In genomic region chr11:3840289-3840869, GRCh38 we compare ENCODE assay signal across 8 cellular contexts. TPM values are rescaled to one million over a fixed set of nuclear protein-coding genes. Genes with fewer than 3 reads are reported as not detected.
DNase-seq lines count a peak whose midpoint lies in the region; ATAC-seq and TF ChIP-seq lines count a peak whose summit lies in the region.

No MANE protein-coding gene starts in this region.

- TF ChIP-seq CTCF in DOHH2 (IDR thresholded peaks at IDR 0.05; ENCODE audit: low read depth, low read length, poor library complexity, severe bottlenecking) (no peak), fibroblast of villous mesenchyme (IDR thresholded peaks at IDR 0.05; ENCODE audit: insufficient read depth, low read depth, low read length) (no peak), progenitor cell of endocrine pancreas (IDR thresholded peaks at IDR 0.05; ENCODE audit: unreplicated experiment) (no peak)

- peaks cover 31% of the 10 kb centered on the region for H3K36me3 ChIP-seq in DOHH2 (ENCODE audit: control insufficient read depth, low read length)

- peaks cover 25% of the 10 kb centered on the region for H3K36me3 Mint-ChIP-seq in activated T-cell treated with anti-CD3 and anti-CD28 coated beads, Interleukin-2, amount 50 U/mL, for 4 hours (ENCODE audit: insufficient read depth)
- no peaks in the 10 kb centered on the region for H3K36me3 Mint-ChIP-seq in progenitor cell of endocrine pancreas (ENCODE audit: insufficient read depth)

- H3K4me1 Mint-ChIP-seq in activated T-cell treated with anti-CD3 and anti-CD28 coated beads, Interleukin-2, amount 50 U/mL, for 4 hours (ENCODE audit: low read depth) = peaks cover 65% of the 10 kb centered on the region
- H3K4me1 Mint-ChIP-seq in progenitor cell of endocrine pancreas (ENCODE audit: low read depth) = peaks cover 11% of the 10 kb centered on the region

- H3K27ac Mint-ChIP-seq in progenitor cell of endocrine pancreas = peak overlapping the region; percentile 60

- no peaks in the 10 kb centered on the region for H3K9me3 ChIP-seq in DOHH2 (ENCODE audit: control insufficient read depth, insufficient read depth, low read length)

- H3K9me2 ChIP-seq in DOHH2 (replicated peaks; ENCODE audit: control insufficient read depth, low read length) = no peaks in the 10 kb centered on the region

- peaks cover 24% of the 10 kb centered on the region for H3F3A ChIP-seq in DOHH2 (ENCODE audit: control insufficient read depth, insufficient read depth)

- no peaks in the 10 kb centered on the region for H3K27me3 ChIP-seq in DOHH2 (ENCODE audit: control insufficient read depth, low read length)

- peaks cover 53% of the 10 kb centered on the region for H3K79me2 ChIP-seq in DOHH2 (ENCODE audit: control insufficient read depth, low read length)

- DNase-seq in HT1080 (ENCODE audit: low read depth) (peak; percentile 34), fibroblast of villous mesenchyme (ENCODE audit: low read depth) (peak; percentile 19), progenitor cell of endocrine pancreas (ENCODE audit: low spot score, unreplicated experiment) (no peak), HEK293T (ENCODE audit: extremely low spot score) (no peak), NCI-H1694 treated with DMSO at 0.1 percent for 48 hours (lab: John Stamatoyannopoulos, UW) (no peak)
- no peak for DNase-seq in activated T-cell treated with anti-CD3 and anti-CD28 coated beads, Interleukin-2, amount 50 U/mL, for 4 hours

- peak overlapping the region; percentile 91 for H3K4me3 ChIP-seq in DOHH2 (ENCODE audit: low read length)
- H3K4me3 ChIP-seq in fibroblast of villous mesenchyme (ENCODE audit: low read depth, low read length) = peak overlapping the region; percentile 86

- H3K4me2 ChIP-seq in DOHH2 (ENCODE audit: low read length) = peak overlapping the region; percentile 100

- ATAC-seq in activated T-cell treated with anti-CD3 and anti-CD28 coated beads, Interleukin-2, amount 50 U/mL, for 4 hours = peak; percentile 5 to 11
- no peak for ATAC-seq in HG03097 (IDR thresholded peaks at IDR 0.05; ENCODE audit: low FRiP score, unreplicated experiment)

- CTCF ChIA-PET in HEK293T (lab: Yijun Ruan, JAX) = interaction anchor here (0.9 to 4.7 kb wide), 5 partner anchors 15 to 233 kb away, joined by 3 to 31 read pairs (median 4); partner anchors contain the start of gene STIM1

- peaks cover 17% of the 10 kb centered on the region for H4K20me1 ChIP-seq in DOHH2 (ENCODE audit: control insufficient read depth, insufficient read depth, low read depth, low read length)

- peaks cover 56% of the 10 kb centered on the region for H3K4me1 ChIP-seq in DOHH2 (ENCODE audit: control insufficient read depth, low read length)

- H3K9me3 Mint-ChIP-seq in activated T-cell treated with anti-CD3 and anti-CD28 coated beads, Interleukin-2, amount 50 U/mL, for 4 hours = no peaks in the 10 kb centered on the region
- H3K9me3 Mint-ChIP-seq in progenitor cell of endocrine pancreas (ENCODE audit: low read depth) = no peaks in the 10 kb centered on the region

- peak overlapping the region; percentile 94 for H3K4me3 Mint-ChIP-seq in activated T-cell treated with anti-CD3 and anti-CD28 coated beads, Interleukin-2, amount 50 U/mL, for 4 hours
- peak overlapping the region; percentile 81 for H3K4me3 Mint-ChIP-seq in progenitor cell of endocrine pancreas (ENCODE audit: low read depth)

- no peaks in the 10 kb centered on the region for H3K27me3 Mint-ChIP-seq in activated T-cell treated with anti-CD3 and anti-CD28 coated beads, Interleukin-2, amount 50 U/mL, for 4 hours (ENCODE audit: low read depth)
- H3K27me3 Mint-ChIP-seq in progenitor cell of endocrine pancreas = peaks cover 5% of the 10 kb centered on the region

- POLR2A ChIA-PET in HEK293T (lab: Yijun Ruan, JAX) = interaction anchor here (1.0 to 2.3 kb wide), 9 partner anchors 9 to 232 kb away, joined by 3 to 25 read pairs (median 4); partner anchors contain the start of genes PGAP2 and STIM1

- peak overlapping the region; percentile 84 for H3K27ac ChIP-seq in DOHH2 (ENCODE audit: low read depth, low read length)

TF ChIP-seq in HEK293T, 16 proteins besides CTCF, POLR2A, EP300 and RAD21:
- no peak for TF ChIP-seq ZNF384 (IDR thresholded peaks at IDR 0.05)

RNA-seq across cellular contexts. Expression of gene RHOG, which starts 0.4 kb away (rescaled TPM):
- 55.9 and 98.7 TPM in 2 replicates for total RNA-seq in HT1080 (2014; rRNA removed; shearing (Covaris generic))
- polyA plus RNA-seq in HT1080 (2015; cell fraction: cytosol; rRNA removed) = 126 and 148 TPM in 2 replicates
- 38.0 and 43.6 TPM in 2 replicates for polyA plus RNA-seq in HT1080 (2015; cell fraction: nucleus; rRNA removed)
- total RNA-seq in activated T-cell treated with anti-CD3 and anti-CD28 coated beads, Interleukin-2, amount 50 U/mL, for 4 hours = 100 to 1,000 TPM; 174 to 187 (median 184) TPM
- total RNA-seq in fibroblast of villous mesenchyme (9.0 and 9.5 TPM in 2 replicates), progenitor cell of endocrine pancreas (21.4 and 25.0 TPM in 2 replicates)

RNA-seq across cellular contexts. Expression of gene STIM1, which starts 15.1 kb away (rescaled TPM):
- 14.6 and 18.1 TPM in 2 replicates for total RNA-seq in HT1080 (2014; rRNA removed; shearing (Covaris generic))
- 17.3 and 19.9 TPM in 2 replicates for polyA plus RNA-seq in HT1080 (2015; cell fraction: cytosol; rRNA removed)
- polyA plus RNA-seq in HT1080 (2015; cell fraction: nucleus; rRNA removed) = 21.3 and 30.7 TPM in 2 replicates
- 10 to 100 TPM; 35.6 to 42.5 (median 37.4) TPM for total RNA-seq in activated T-cell treated with anti-CD3 and anti-CD28 coated beads, Interleukin-2, amount 50 U/mL, for 4 hours
- total RNA-seq in fibroblast of villous mesenchyme (27.4 and 36.7 TPM in 2 replicates), progenitor cell of endocrine pancreas (27.2 and 32.7 TPM in 2 replicates)

RNA-seq across cellular contexts. Expression of gene PGAP2, which starts 32.0 kb away (rescaled TPM):
- 11.0 and 12.0 TPM in 2 replicates for total RNA-seq in HT1080 (2014; rRNA removed; shearing (Covaris generic))
- 17.8 and 20.5 TPM in 2 replicates for polyA plus RNA-seq in HT1080 (2015; cell fraction: cytosol; rRNA removed)
- polyA plus RNA-seq in HT1080 (2015; cell fraction: nucleus; rRNA removed) = 27.4 and 28.8 TPM in 2 replicates
- 10 to 100 TPM; 28.9 to 31.2 (median 29.0) TPM for total RNA-seq in activated T-cell treated with anti-CD3 and anti-CD28 coated beads, Interleukin-2, amount 50 U/mL, for 4 hours
- total RNA-seq in fibroblast of villous mesenchyme = 7.4 and 8.2 TPM in 2 replicates
- total RNA-seq in progenitor cell of endocrine pancreas = 46.7 and 51.3 TPM in 2 replicates

RNA-seq across cellular contexts. Expression of gene NUP98, which starts 43.0 kb away (rescaled TPM):
- 126 and 168 TPM in 2 replicates for total RNA-seq in HT1080 (2014; rRNA removed; shearing (Covaris generic))
- polyA plus RNA-seq in HT1080 (2015; cell fraction: cytosol; rRNA removed) = 70.7 and 73.7 TPM in 2 replicates
- 177 and 182 TPM in 2 replicates for polyA plus RNA-seq in HT1080 (2015; cell fraction: nucleus; rRNA removed)
- total RNA-seq in activated T-cell treated with anti-CD3 and anti-CD28 coated beads, Interleukin-2, amount 50 U/mL, for 4 hours = 100 to 1,000 TPM; 118 to 124 (median 119) TPM
- total RNA-seq in fibroblast of villous mesenchyme = 136 and 183 TPM in 2 replicates
- total RNA-seq in progenitor cell of endocrine pancreas = 80.3 and 83.4 TPM in 2 replicates

Comparison
In these comparisons a context has a peak if more than half of its experiments do, and no peak if none do; other contexts are left out.
1. DNase-seq: peak in HT1080 (single experiment) and fibroblast of villous mesenchyme (single experiment); none in activated T-cell treated with anti-CD3 and anti-CD28 coated beads, Interleukin-2, amount 50 U/mL, for 4 hours (single experiment), progenitor cell of endocrine pancreas (single experiment), HEK293T (single experiment) and NCI-H1694 treated with DMSO at 0.1 percent for 48 hours (single experiment).